ENCODE assay signal across 24 cellular contexts in the genomic region with DNA sequence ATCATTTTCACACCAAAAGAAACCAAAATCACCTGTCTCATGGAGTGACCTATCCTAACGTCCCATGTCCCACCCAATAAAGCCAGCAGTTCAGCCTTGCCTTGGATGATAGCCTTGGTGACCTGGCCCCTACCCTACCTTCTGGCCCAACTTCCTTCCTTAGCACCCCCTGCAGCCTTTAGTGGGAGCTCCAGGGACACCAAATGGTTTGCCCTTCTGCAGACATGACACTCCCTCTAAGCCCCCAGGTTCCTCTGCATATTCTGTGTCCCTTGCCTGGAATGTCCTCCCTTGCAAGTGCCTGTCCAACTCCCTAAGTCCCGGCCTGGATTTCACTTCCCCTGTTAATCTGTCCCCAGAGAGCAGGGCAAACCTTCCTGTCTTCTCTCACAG. TPM values are rescaled to one million over a fixed set of nuclear protein-coding genes. Genes with fewer than 3 reads are reported as not detected.
DNase-seq lines count a peak whose midpoint lies in the region; ATAC-seq and TF ChIP-seq lines count a peak whose summit lies in the region.
"Had no signal": no experiment of that assay in that cellular context is flagged by ENCODE, and none has a peak within 500 bp of the region (broad histone marks: within the 10 kb centered on the region; RNA-seq: fewer than 3 reads in every experiment).

No MANE protein-coding gene starts in this region.

- H3K79me1 ChIP-seq in mesendoderm (ENCODE audit: low read length), result no peaks in the 10 kb centered on the region

- H3K4me2 ChIP-seq in mesendoderm (ENCODE audit: low read length), result no peak overlapping the region
- H3K4me2 ChIP-seq: KMS-11 had no signal

- no peaks in the 10 kb centered on the region for H3K9me3 ChIP-seq in CD4-positive, CD25-positive, alpha-beta regulatory T cell (ENCODE audit: control insufficient read depth in 2 of 2, low read length in 2 of 2)
- H3K9me3 ChIP-seq in HEK293 (ENCODE audit: control insufficient read depth, insufficient read depth, low read depth, low read length) (no peaks in the 10 kb centered on the region), SJCRH30 (replicated peaks) (no peaks in the 10 kb centered on the region)
- H3K9me3 ChIP-seq: breast epithelium, mucosa of descending colon, thyroid gland had no signal

- H3K27ac Mint-ChIP-seq in CD4-positive, CD25-positive, alpha-beta regulatory T cell, result peak overlapping the region in 2 of 3 donors; percentile 53 to 60
- H3K27ac Mint-ChIP-seq in activated B cell treated with CpG ODN at 0.5 μM for 24 hours, result peak overlapping the region; percentile 35
- H3K27ac Mint-ChIP-seq: activated CD4-positive, alpha-beta memory T cell treated with anti-CD3 and anti-CD28 coated beads, Interleukin-2, amount 10 ng/mL, durations not matched to agents 7 days and 5 days; CD4-positive, alpha-beta T cell had no signal

- H2BK15ac ChIP-seq in mesendoderm (replicated peaks; ENCODE audit: low read depth), result no peak overlapping the region

- no peak overlapping the region for H3K23ac ChIP-seq in mesendoderm (ENCODE audit: low read length)

- H3K4me3 ChIP-seq in CD4-positive, CD25-positive, alpha-beta regulatory T cell (ENCODE audit: low read depth, low read length), result no peak overlapping the region
- no peak overlapping the region for H3K4me3 ChIP-seq in HEK293 (ENCODE audit: low read depth, low read length)
- H3K4me3 ChIP-seq in mesendoderm (ENCODE audit: low read length), result no peak overlapping the region
- H3K4me3 ChIP-seq in SJCRH30, result no peak overlapping the region
- H3K4me3 ChIP-seq: breast epithelium, mucosa of descending colon, thyroid gland had no signal

- intact Hi-C loops in activated B cell treated with CpG ODN at 0.5 μM for 24 hours (cut with micrococcal nuclease), result no loop called here

- H3K4ac ChIP-seq in mesendoderm (ENCODE audit: low read depth, low read length), result no peak overlapping the region

- H3K27me3 Mint-ChIP-seq in CD4-positive, CD25-positive, alpha-beta regulatory T cell, result no peaks in the 10 kb centered on the region
- no peaks in the 10 kb centered on the region for H3K27me3 Mint-ChIP-seq in activated B cell treated with CpG ODN at 0.5 μM for 24 hours
- H3K27me3 Mint-ChIP-seq: activated CD4-positive, alpha-beta memory T cell treated with anti-CD3 and anti-CD28 coated beads, Interleukin-2, amount 10 ng/mL, durations not matched to agents 7 days and 5 days; CD4-positive, alpha-beta T cell; stimulated activated naive CD8-positive, alpha-beta T cell treated with anti-CD3 and anti-CD28 coated beads, Interleukin-15, amount 100 ng/mL, for 72 hours had no signal

- no CpG with 5 or more reads among the region's 2 CpGs for WGBS in mesendoderm (ENCODE audit: extremely low coverage, insufficient coverage, low lambda C conversion rate)

- no peaks in the 10 kb centered on the region for H3K4me1 ChIP-seq in CD4-positive, CD25-positive, alpha-beta regulatory T cell (ENCODE audit: control insufficient read depth, insufficient read depth, low read length, poor library complexity, severe bottlenecking)
- no peaks in the 10 kb centered on the region for H3K4me1 ChIP-seq in HEK293 (ENCODE audit: control insufficient read depth, insufficient read depth, low read length)
- H3K4me1 ChIP-seq in mesendoderm (ENCODE audit: control insufficient read depth, low read depth, low read length), result no peaks in the 10 kb centered on the region
- H3K4me1 ChIP-seq in SJCRH30, result no peaks in the 10 kb centered on the region
- H3K4me1 ChIP-seq: breast epithelium had no signal

- no peaks in the 10 kb centered on the region for H3K27me3 ChIP-seq in CD4-positive, CD25-positive, alpha-beta regulatory T cell (ENCODE audit: control insufficient read depth, insufficient read depth, low read length)
- H3K27me3 ChIP-seq in mesendoderm (ENCODE audit: insufficient read depth, low read length, poor library complexity) (no peaks in the 10 kb centered on the region), SJCRH30 (no peaks in the 10 kb centered on the region)
- H3K27me3 ChIP-seq: breast epithelium, thyroid gland had no signal

- H3K79me2 ChIP-seq in mesendoderm (ENCODE audit: control insufficient read depth, insufficient read depth, low read length), result no peaks in the 10 kb centered on the region

- no peak overlapping the region for H4K8ac ChIP-seq in mesendoderm (ENCODE audit: low read depth, low read length)

- no peak overlapping the region for H2BK120ac ChIP-seq in mesendoderm (ENCODE audit: low read depth, low read length)

- no peak for ATAC-seq in CD4-positive, CD25-positive, alpha-beta regulatory T cell (ENCODE audit: low read depth in 2 of 2)
- ATAC-seq in activated B cell treated with CpG ODN at 0.5 μM for 24 hours (ENCODE audit: low read depth), result no peak
- ATAC-seq: activated CD4-positive, CD25-positive, alpha-beta regulatory T cell treated with anti-CD3 and anti-CD28 coated beads, Interleukin-2, amount 50 U/mL, for 24 hours; sciatic nerve; stimulated activated naive CD8-positive, alpha-beta T cell treated with anti-CD3 and anti-CD28 coated beads, Interleukin-15, amount 100 ng/mL, for 72 hours had no signal

- TF ChIP-seq CTCF in HEK293 (tag by site-specific recombination; IDR thresholded peaks at IDR 0.05) (no peak), activated B cell treated with CpG ODN at 0.5 μM for 24 hours (IDR thresholded peaks at IDR 0.05) (no peak)

- peaks cover 0 to 10% (median 5%) of the 10 kb centered on the region in 4 donors for H3K4me1 Mint-ChIP-seq in CD4-positive, CD25-positive, alpha-beta regulatory T cell
- peaks cover 35% of the 10 kb centered on the region for H3K4me1 Mint-ChIP-seq in activated B cell treated with CpG ODN at 0.5 μM for 24 hours

- H3K36me3 Mint-ChIP-seq in CD4-positive, CD25-positive, alpha-beta regulatory T cell, result peaks cover 17% of the 10 kb centered on the region
- peaks cover 18% of the 10 kb centered on the region for H3K36me3 Mint-ChIP-seq in activated B cell treated with CpG ODN at 0.5 μM for 24 hours (ENCODE audit: low read depth)

- H2BK5ac ChIP-seq in mesendoderm (ENCODE audit: low read length), result no peak overlapping the region

- H3K4me3 Mint-ChIP-seq in CD4-positive, CD25-positive, alpha-beta regulatory T cell, result no peak overlapping the region
- H3K4me3 Mint-ChIP-seq in activated B cell treated with CpG ODN at 0.5 μM for 24 hours, result no peak overlapping the region
- H3K4me3 Mint-ChIP-seq: activated CD4-positive, alpha-beta memory T cell treated with anti-CD3 and anti-CD28 coated beads, Interleukin-2, amount 10 ng/mL, durations not matched to agents 7 days and 5 days; CD4-positive, alpha-beta T cell; stimulated activated naive CD8-positive, alpha-beta T cell treated with anti-CD3 and anti-CD28 coated beads, Interleukin-15, amount 100 ng/mL, for 72 hours had no signal

- CTCF ChIA-PET in HEK293 (lab: Yijun Ruan, JAX) (no interaction called here), activated B cell treated with CpG ODN at 0.5 μM for 24 hours (lab: Charles Lee) (no interaction called here)

- DNase-seq in CD4-positive, CD25-positive, alpha-beta regulatory T cell, result no peak
- DNase-seq in activated B cell treated with CpG ODN at 0.5 μM for 24 hours, result no peak
- DNase-seq in mesendoderm, result peak; percentile 52
- no peak for DNase-seq in activated CD4-positive, alpha-beta T cell treated with anti-CD3 and anti-CD28 coated beads, Interleukin-2, amount 50 U/mL, for 4 hours
- DNase-seq in ecto neural progenitor cell (ENCODE audit: low spot score), result no peak
- no peak for DNase-seq in GOT3 (lab: John Stamatoyannopoulos, UW)
- DNase-seq in SJCRH30, result no peak
- DNase-seq: activated CD4-positive, alpha-beta memory T cell treated with anti-CD3 and anti-CD28 coated beads, Interleukin-2, amount 10 ng/mL, durations not matched to agents 7 days and 5 days; activated naive CD4-positive, alpha-beta T cell; amygdala; CD4-positive, alpha-beta T cell; DMS53; islet precursor cell; mucosa of descending colon; NCI-H1436 treated with DMSO at 0.1 percent for 48 hours; NCI-H524; stimulated activated naive CD8-positive, alpha-beta T cell treated with anti-CD3 and anti-CD28 coated beads, Interleukin-15, amount 100 ng/mL, for 72 hours had no signal

- H3K36me3 ChIP-seq in CD4-positive, CD25-positive, alpha-beta regulatory T cell (ENCODE audit: control insufficient read depth, insufficient read depth, low read length), result peaks cover 5% of the 10 kb centered on the region
- H3K36me3 ChIP-seq in HEK293 (ENCODE audit: control insufficient read depth in 2 of 2, insufficient read depth in 1 of 2, low read length in 2 of 2) (peaks cover 0 to 67% of the 10 kb centered on the region in 2 experiments; a peak in 1 of 3 replicates), mesendoderm (ENCODE audit: control insufficient read depth, insufficient read depth, low read length) (peaks cover 4% of the 10 kb centered on the region), SJCRH30 (peaks cover 32% of the 10 kb centered on the region)
- H3K36me3 ChIP-seq: breast epithelium, thyroid gland had no signal

- H3K18ac ChIP-seq in mesendoderm (ENCODE audit: low read length), result no peak overlapping the region

- H3K9me3 Mint-ChIP-seq in CD4-positive, CD25-positive, alpha-beta regulatory T cell, result no peaks in the 10 kb centered on the region
- H3K9me3 Mint-ChIP-seq in activated B cell treated with CpG ODN at 0.5 μM for 24 hours, result no peaks in the 10 kb centered on the region
- H3K9me3 Mint-ChIP-seq: activated CD4-positive, alpha-beta memory T cell treated with anti-CD3 and anti-CD28 coated beads, Interleukin-2, amount 10 ng/mL, durations not matched to agents 7 days and 5 days; CD4-positive, alpha-beta T cell; stimulated activated naive CD8-positive, alpha-beta T cell treated with anti-CD3 and anti-CD28 coated beads, Interleukin-15, amount 100 ng/mL, for 72 hours had no signal

- POLR2A ChIA-PET in HEK293 (lab: Yijun Ruan, JAX) (interaction anchor here (0.7 to 1.5 kb wide), 2 partner anchors 16 to 109 kb away, joined by 3 to 4 read pairs; no protein-coding TSS in a partner anchor), activated B cell treated with CpG ODN at 0.5 μM for 24 hours (lab: Charles Lee) (no interaction called here)

- H4K5ac ChIP-seq in mesendoderm (ENCODE audit: low read length), result no peak overlapping the region

- no peak overlapping the region for H3K27ac ChIP-seq in CD4-positive, CD25-positive, alpha-beta regulatory T cell (ENCODE audit: insufficient read depth, low read length, poor library complexity, severe bottlenecking)
- H3K27ac ChIP-seq in HEK293 (ENCODE audit: extremely low read depth, low read depth, low read length) (no peak overlapping the region), mesendoderm (ENCODE audit: low read depth, low read length) (no peak overlapping the region), SJCRH30 (no peak overlapping the region)
- H3K27ac ChIP-seq: breast epithelium, KMS-11, thyroid gland had no signal

- no peak overlapping the region for H3K56ac ChIP-seq in mesendoderm (ENCODE audit: low read length)

- no peak overlapping the region for H3K9ac ChIP-seq in mesendoderm (ENCODE audit: low read length)
- H3K9ac ChIP-seq: KMS-11 had no signal

- H2AK5ac ChIP-seq in mesendoderm (ENCODE audit: low read length), result no peak overlapping the region

RNA-seq across cellular contexts. Expression of a gene that starts 2.2 kb away (rescaled TPM):
- 0.30 TPM for total RNA-seq in CD4-positive, CD25-positive, alpha-beta regulatory T cell
- under 1 TPM in 3 of 4 donors, not detected in 1; 0.07 to 0.41 (median 0.38) TPM for polyA plus RNA-seq in CD4-positive, CD25-positive, alpha-beta regulatory T cell
- total RNA-seq in activated B cell treated with CpG ODN at 0.5 μM for 24 hours, result 0.39 and 0.47 TPM in 2 replicates
- not detected for polyA plus RNA-seq in mesendoderm (2013, experiment 1 of 2)
- polyA plus RNA-seq in mesendoderm (2013, experiment 2 of 2), result not detected
- 0.18 and 0.26 TPM in 2 replicates for total RNA-seq in SJCRH30 (2014; rRNA removed; shearing (Covaris generic))
- total RNA-seq: HT1080 had no signal

RNA-seq across cellular contexts. Expression of a gene that starts 39.9 kb away (rescaled TPM):
- total RNA-seq in CD4-positive, CD25-positive, alpha-beta regulatory T cell, result 42.5 TPM
- 10 to 100 TPM; 12.5 to 14.9 (median 13.2) TPM for polyA plus RNA-seq in CD4-positive, CD25-positive, alpha-beta regulatory T cell
- total RNA-seq in activated B cell treated with CpG ODN at 0.5 μM for 24 hours, result 39.5 and 43.0 TPM in 2 replicates
- polyA plus RNA-seq in mesendoderm (2013, experiment 1 of 2), result 75.4 TPM
- polyA plus RNA-seq in mesendoderm (2013, experiment 2 of 2), result 75.2 TPM
- total RNA-seq in SJCRH30 (2014; rRNA removed; shearing (Covaris generic)), result 96.2 and 112 TPM in 2 replicates
